22 cellular contexts compared by ENCODE assay signal in the genomic region with DNA sequence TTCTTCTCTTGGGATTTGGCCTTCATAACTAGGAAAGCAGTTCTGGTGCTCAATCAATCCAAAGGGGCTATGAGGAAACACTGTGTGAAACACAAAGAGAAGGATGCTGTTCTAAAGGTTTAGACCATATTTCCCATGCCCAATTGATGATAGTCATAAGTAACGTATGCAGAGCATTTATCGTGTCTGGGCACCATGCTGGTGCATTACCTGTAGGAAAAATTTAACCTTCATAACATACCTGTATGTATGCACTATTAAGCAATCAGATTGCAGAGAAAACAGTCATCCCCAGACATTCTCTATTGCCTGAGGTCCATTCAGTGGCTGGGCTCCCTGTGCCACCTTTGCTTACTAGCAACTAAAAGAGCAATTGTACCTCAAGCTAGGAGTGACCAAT.
DNase-seq lines count a peak whose midpoint lies in the region; ATAC-seq, FAIRE-seq and TF ChIP-seq lines count a peak whose summit lies in the region.
"Had no signal": no experiment of that assay in that cellular context is flagged by ENCODE, and none has a peak within 500 bp of the region (broad histone marks: within the 10 kb centered on the region; RNA-seq: fewer than 3 reads in every experiment).

No MANE protein-coding gene starts in this region.

- H2AFZ ChIP-seq in H1 (ENCODE audit: low read length) (no peak overlapping the region), trophoblast cell (ENCODE audit: insufficient read depth, low read length, poor library complexity) (no peak overlapping the region)

- H3K4me1 ChIP-seq in H1 (replicated peaks in 1 of 4; ENCODE audit: control insufficient read depth in 3 of 4, insufficient read depth in 4 of 4, low read length in 3 of 4), result peaks cover 0 to 6% (median 0%) of the 10 kb centered on the region in 4 experiments; a peak in 2 of 7 replicates
- peaks cover 6 to 16% of the 10 kb centered on the region in 2 experiments for H3K4me1 ChIP-seq in trophoblast cell (ENCODE audit: control insufficient read depth in 1 of 2, insufficient read depth in 2 of 2, low read length in 2 of 2)
- peaks cover 0 to 5% (median 0%) of the 10 kb centered on the region in 4 donors for H3K4me1 ChIP-seq in sigmoid colon
- H3K4me1 ChIP-seq: BE2C, BLaER1, Caco-2 had no signal

- intact Hi-C loops in sigmoid colon (cut with DNase I), result no loop called here

- H2AK5ac ChIP-seq in H1 (ENCODE audit: low read depth, low read length) (no peak overlapping the region), trophoblast cell (ENCODE audit: low read length) (peak overlapping the region; percentile 1)

- H3K9ac ChIP-seq in H1 (replicated peaks in 1 of 4; ENCODE audit: extremely low read depth in 1 of 4, low read depth in 3 of 4, low read length in 3 of 4) (no peak overlapping the region), trophoblast cell (ENCODE audit: low read length) (no peak overlapping the region)
- H3K9ac ChIP-seq: BLaER1 had no signal

- no peaks in the 10 kb centered on the region for H3K9me3 ChIP-seq in H1 (ENCODE audit: insufficient read depth in 2 of 2, low read depth in 1 of 2, low read length in 1 of 2)
- H3K9me3 ChIP-seq in trophoblast cell (ENCODE audit: insufficient read depth, low read depth, low read length), result no peaks in the 10 kb centered on the region
- no peaks in the 10 kb centered on the region for H3K9me3 ChIP-seq in sigmoid colon
- H3K9me3 ChIP-seq: BE2C, BLaER1, Caco-2 had no signal

- FAIRE-seq in H1 (lab: Jason Lieb, UNC), result no peak
- FAIRE-seq: A204.1, D721Med, G401.6, GM12891, GM19239 had no signal

- H4K8ac ChIP-seq in H1 (ENCODE audit: extremely low read depth, insufficient read depth, low read length), result no peak overlapping the region
- no peak overlapping the region for H4K8ac ChIP-seq in trophoblast cell (ENCODE audit: low read depth, low read length)

- no peak overlapping the region for H3K23ac ChIP-seq in H1 (ENCODE audit: insufficient read length)
- H3K23ac ChIP-seq in trophoblast cell (ENCODE audit: low read length), result no peak overlapping the region

- no peaks in the 10 kb centered on the region for H3K23me2 ChIP-seq in H1 (ENCODE audit: low read depth, low read length)

- no peak overlapping the region for H3K56ac ChIP-seq in H1 (replicated peaks; ENCODE audit: insufficient read length, low read depth, low read length)

- H3K4me3 ChIP-seq in H1 (ENCODE audit: extremely low read depth in 1 of 4, insufficient read depth in 2 of 4, low read depth in 3 of 4, low read length in 4 of 4), result no peak overlapping the region
- no peak overlapping the region for H3K4me3 ChIP-seq in trophoblast cell (ENCODE audit: low read depth, low read length)
- no peak overlapping the region for H3K4me3 ChIP-seq in sigmoid colon
- H3K4me3 ChIP-seq: BLaER1 had no signal

- H4K91ac ChIP-seq in H1 (replicated peaks; ENCODE audit: insufficient read length, low read length) (no peak overlapping the region), trophoblast cell (ENCODE audit: low read depth, low read length) (no peak overlapping the region)

- H3K14ac ChIP-seq in H1 (ENCODE audit: insufficient read length), result no peak overlapping the region
- no peak overlapping the region for H3K14ac ChIP-seq in trophoblast cell (ENCODE audit: low read length)

- H2BK120ac ChIP-seq in H1 (replicated peaks; ENCODE audit: low read depth, low read length) (no peak overlapping the region), trophoblast cell (ENCODE audit: insufficient read depth, low read length, poor library complexity) (peak overlapping the region; percentile 47)

- no peak overlapping the region for H2BK12ac ChIP-seq in H1 (ENCODE audit: low read depth, low read length)
- H2BK12ac ChIP-seq in trophoblast cell (ENCODE audit: low read length), result peak overlapping the region; percentile 75

- WGBS in H1 (ENCODE audit: extremely low coverage in 1 of 2, insufficient coverage in 1 of 2, insufficient read length in 1 of 2, insufficient replicate concordance in 2 of 2, low coverage in 1 of 2, low lambda C conversion rate in 2 of 2, missing lambda C conversion rate in 1 of 2), 2 experiments, result 95% methylated on average over 2 of the region's 2 CpGs; no CpG with 5 or more reads in 1 of the 2 experiments
- WGBS in trophoblast cell (ENCODE audit: extremely low coverage, insufficient coverage, insufficient read length), result no CpG with 5 or more reads among the region's 2 CpGs
- WGBS in sigmoid colon, 2 donors, result 96 to 100% methylated on average over 2 of the region's 2 CpGs

- no peak for TF ChIP-seq CTCF in H1 (IDR thresholded peaks at IDR 0.05; ENCODE audit: control extremely low read depth in 1 of 3, insufficient read depth in 1 of 3, low read depth in 1 of 3, low read length in 3 of 3)
- no peak for TF ChIP-seq CTCF in sigmoid colon (IDR thresholded peaks at IDR 0.05)

- POLR2A ChIA-PET in H1 (lab: Charles Lee; ENCODE audit: partially characterized antibody), result no interaction called here

- H3K79me1 ChIP-seq in H1 (ENCODE audit: low read depth, low read length) (no peaks in the 10 kb centered on the region), trophoblast cell (ENCODE audit: low read length) (peaks cover 21% of the 10 kb centered on the region)

- H3K79me2 ChIP-seq in H1 (ENCODE audit: control insufficient read depth in 1 of 2, insufficient read depth in 2 of 2, low read length in 2 of 2), result no peaks in the 10 kb centered on the region
- no peaks in the 10 kb centered on the region for H3K79me2 ChIP-seq in trophoblast cell (ENCODE audit: control insufficient read depth, insufficient read depth, low read length, poor library complexity)

- no peaks in the 10 kb centered on the region for H4K20me1 ChIP-seq in H1 (replicated peaks in 1 of 2; ENCODE audit: control insufficient read depth in 1 of 2, insufficient read depth in 2 of 2, low read length in 2 of 2)
- H4K20me1 ChIP-seq: BLaER1 had no signal

- no peak for TF ChIP-seq EP300 in H1 (IDR thresholded peaks at IDR 0.05; ENCODE audit: borderline replicate concordance in 1 of 2, low read depth in 2 of 2, low read length in 2 of 2)
- TF ChIP-seq EP300 in sigmoid colon (IDR thresholded peaks at IDR 0.05), result no peak

- H3K4ac ChIP-seq in H1 (replicated peaks; ENCODE audit: insufficient read length, low read depth, low read length) (no peak overlapping the region), trophoblast cell (ENCODE audit: low read depth, low read length) (no peak overlapping the region)

- H3K27me3 ChIP-seq in H1 (replicated peaks in 1 of 4; ENCODE audit: control insufficient read depth in 3 of 4, extremely low read depth in 1 of 4, insufficient read depth in 3 of 4, low read length in 3 of 4) (no peaks in the 10 kb centered on the region), trophoblast cell (ENCODE audit: insufficient read depth, low read length) (no peaks in the 10 kb centered on the region), sigmoid colon (no peaks in the 10 kb centered on the region)
- H3K27me3 ChIP-seq: BE2C, BLaER1 had no signal

- H3K36me3 ChIP-seq in H1 (ENCODE audit: control insufficient read depth in 2 of 4, insufficient read depth in 4 of 4, low read length in 3 of 4) (no peaks in the 10 kb centered on the region), trophoblast cell (ENCODE audit: control insufficient read depth in 1 of 2, insufficient read depth in 2 of 2, low read length in 2 of 2) (no peaks in the 10 kb centered on the region), sigmoid colon (no peaks in the 10 kb centered on the region)
- H3K36me3 ChIP-seq: BE2C, BLaER1 had no signal

- no peak for DNase-seq in H1 (ENCODE audit: low read depth in 1 of 2, low spot score in 2 of 2)
- DNase-seq in trophoblast cell, result peak; percentile 86 to 97
- no peak for DNase-seq in sigmoid colon
- DNase-seq in hippocampal formation (lab: John Stamatoyannopoulos, UW), result no peak
- DNase-seq: 8988T; ACHN; BE2C; C1 segment of cervical spinal cord; Caco-2; Calu3; CD4-positive, alpha-beta memory T cell; CD4-positive, CD25-positive, alpha-beta regulatory T cell; CD8-positive, alpha-beta memory T cell; DMS79 treated with DMSO at 0.1 percent for 48 hours; GF-D8 had no signal

- H2BK5ac ChIP-seq in H1 (ENCODE audit: low read depth, low read length) (no peak overlapping the region), trophoblast cell (ENCODE audit: low read depth, low read length, poor library complexity) (no peak overlapping the region)

- ATAC-seq in HG02642 (IDR thresholded peaks at IDR 0.05; ENCODE audit: poor library complexity, unreplicated experiment), result no peak

- no peak overlapping the region for H2BK20ac ChIP-seq in H1 (ENCODE audit: low read length)

- no peak overlapping the region for H3K27ac ChIP-seq in H1 (ENCODE audit: low read depth, low read length)
- no peak overlapping the region for H3K27ac ChIP-seq in trophoblast cell (ENCODE audit: low read depth, low read length)
- no peak overlapping the region for H3K27ac ChIP-seq in sigmoid colon
- H3K27ac ChIP-seq: BLaER1 had no signal

- CTCF ChIA-PET in H1 (lab: Charles Lee; ENCODE audit: partially characterized antibody), result interaction anchor here (2.0 kb wide), 1 partner anchor 9 kb away, joined by 10 read pairs; no protein-coding TSS in a partner anchor

- H4K5ac ChIP-seq in H1 (ENCODE audit: insufficient read length, low read depth, low read length), result no peak overlapping the region

- no peak overlapping the region for H2BK15ac ChIP-seq in H1 (ENCODE audit: low read length)

- no peak for TF ChIP-seq RAD21 in H1 (IDR thresholded peaks at IDR 0.05 in 1 of 2, conservative IDR thresholded peaks at IDR 0.05 in 1 of 2; ENCODE audit: low read depth in 2 of 2, low read length in 2 of 2)

- H3K4me2 ChIP-seq in H1 (ENCODE audit: insufficient read depth in 1 of 2, low read depth in 2 of 2, low read length in 2 of 2), result no peak overlapping the region
- no peak overlapping the region for H3K4me2 ChIP-seq in trophoblast cell (ENCODE audit: low read length)
- H3K4me2 ChIP-seq: BLaER1 had no signal

- H3K18ac ChIP-seq in H1 (ENCODE audit: extremely low read depth, low read length) (0 out of 2 replicates have a peak overlapping the region, but pooled peaks have one; percentile 9), trophoblast cell (ENCODE audit: low read length) (peak overlapping the region; percentile 52)

- TF ChIP-seq POLR2A in H1 (IDR thresholded peaks at IDR 0.05; ENCODE audit: control extremely low read depth in 1 of 2, low read depth in 2 of 2, low read length in 2 of 2) (no peak), sigmoid colon (IDR thresholded peaks at IDR 0.05) (no peak)

- H4K12ac ChIP-seq in trophoblast cell (ENCODE audit: low read depth, low read length), result no peak overlapping the region

TF ChIP-seq in H1, 55 proteins besides CTCF, POLR2A, EP300 and RAD21 (continues in another document):
- TF ChIP-seq, protein P1, sequence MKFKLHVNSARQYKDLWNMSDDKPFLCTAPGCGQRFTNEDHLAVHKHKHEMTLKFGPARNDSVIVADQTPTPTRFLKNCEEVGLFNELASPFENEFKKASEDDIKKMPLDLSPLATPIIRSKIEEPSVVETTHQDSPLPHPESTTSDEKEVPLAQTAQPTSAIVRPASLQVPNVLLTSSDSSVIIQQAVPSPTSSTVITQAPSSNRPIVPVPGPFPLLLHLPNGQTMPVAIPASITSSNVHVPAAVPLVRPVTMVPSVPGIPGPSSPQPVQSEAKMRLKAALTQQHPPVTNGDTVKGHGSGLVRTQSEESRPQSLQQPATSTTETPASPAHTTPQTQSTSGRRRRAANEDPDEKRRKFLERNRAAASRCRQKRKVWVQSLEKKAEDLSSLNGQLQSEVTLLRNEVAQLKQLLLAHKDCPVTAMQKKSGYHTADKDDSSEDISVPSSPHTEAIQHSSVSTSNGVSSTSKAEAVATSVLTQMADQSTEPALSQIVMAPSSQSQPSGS (IDR thresholded peaks at IDR 0.05; ENCODE audit: low read length), result no peak

Comparison
In these comparisons a context has a peak if more than half of its experiments do, and no peak if none do; other contexts are left out.
1. DNase-seq: peak in trophoblast cell (2 of 2); none in H1 (0 of 2), sigmoid colon (single experiment) and hippocampal formation (0 of 2).